Comparison of ENCODE assay signal across 19 cellular contexts in the genomic region with DNA sequence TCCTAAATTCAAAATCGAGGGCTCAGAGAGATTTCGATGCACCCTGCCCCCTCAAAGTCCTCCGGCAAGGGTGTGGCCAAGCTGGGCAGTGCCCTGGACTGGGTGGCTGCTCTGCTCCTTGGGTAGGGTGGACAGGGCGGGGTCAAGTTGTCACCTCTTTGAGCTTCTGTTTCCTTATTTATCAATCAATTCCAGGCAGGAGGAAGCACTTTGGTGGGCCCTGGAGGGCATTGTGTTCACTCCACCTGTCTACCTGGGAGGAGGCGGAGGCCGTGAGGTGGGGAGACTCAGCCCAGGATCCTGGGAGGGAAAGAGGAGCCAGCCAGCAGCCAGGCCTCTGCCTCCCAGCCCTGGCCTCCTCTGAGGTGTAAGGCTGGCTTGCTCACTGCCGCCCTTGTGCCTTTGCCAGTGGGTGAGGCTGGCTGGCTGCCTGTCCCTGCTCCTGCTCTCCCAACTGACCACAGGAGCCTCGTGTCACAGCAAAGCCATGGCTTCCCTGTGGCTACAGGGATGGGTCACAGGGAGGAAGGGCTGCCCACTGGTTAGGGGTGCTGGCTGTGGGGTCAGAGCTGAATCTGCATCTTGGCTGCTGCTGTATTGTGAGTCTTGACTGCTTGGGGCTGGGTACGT. TPM values are rescaled to one million over a fixed set of nuclear protein-coding genes. Genes with fewer than 3 reads are reported as not detected.
DNase-seq lines count a peak whose midpoint lies in the region; ATAC-seq and TF ChIP-seq lines count a peak whose summit lies in the region.
"Had no signal": no experiment of that assay in that cellular context is flagged by ENCODE, and none has a peak within 500 bp of the region (broad histone marks: within the 10 kb centered on the region; RNA-seq: fewer than 3 reads in every experiment).

No MANE protein-coding gene starts in this region.

- H3K4me1 ChIP-seq in IMR-90 (ENCODE audit: control insufficient read depth, insufficient read depth, low read length) = peaks cover 27% of the 10 kb centered on the region
- peaks cover 0 to 27% (median 10%) of the 10 kb centered on the region in 3 donors for H3K4me1 ChIP-seq in gastroesophageal sphincter

- CTCF ChIA-PET in IMR-90 (lab: Yijun Ruan, JAX) = interaction anchor here (0.6 kb wide), 1 partner anchor 30 kb away, joined by 3 read pairs; no protein-coding TSS in a partner anchor

- 100% methylated on average over 1 of the region's 9 CpGs; no CpG with 5 or more reads in 1 of the 2 experiments for WGBS in IMR-90 (ENCODE audit: extremely low coverage in 2 of 2, insufficient read length in 1 of 2), 2 experiments
- WGBS in gastroesophageal sphincter (ENCODE audit: low coverage in 1 of 2), 2 donors = no CpG with 5 or more reads among the region's 9 CpGs

- no peak for TF ChIP-seq RAD21 in IMR-90 (IDR thresholded peaks at IDR 0.05; ENCODE audit: low read length)

- no peak overlapping the region for H3K23ac ChIP-seq in IMR-90 (ENCODE audit: low read depth, low read length)

- no peak overlapping the region for H2BK15ac ChIP-seq in IMR-90 (ENCODE audit: low read depth, low read length)

- peaks cover 18% of the 10 kb centered on the region; the same call in 1 of the 2 replicates for H3K9me1 ChIP-seq in IMR-90 (ENCODE audit: insufficient read depth, low read length)

- ATAC-seq in IMR-90 (ENCODE audit: low read depth) = no peak
- ATAC-seq in gastroesophageal sphincter = no peak

- no TSS peak for BruUV-seq in IMR-90 (replicated peaks; lab: Mats Ljungman, UMichigan)

- POLR2A ChIA-PET in IMR-90 (lab: Charles Lee; ENCODE audit: unreplicated experiment) = no interaction called here

- in situ Hi-C loops in IMR-90 (cut with MboI; ENCODE audit: low sequenced_read_pairs) = loop anchor here (10.0 kb wide), 1 partner anchor 343 kb away; no protein-coding TSS in a partner anchor

- H4K91ac ChIP-seq in IMR-90 (ENCODE audit: insufficient read depth, low read depth, low read length) = peak overlapping the region; percentile 55; the same call in 1 of the 2 replicates

- H3K56ac ChIP-seq in IMR-90 (ENCODE audit: extremely low read depth, insufficient read depth, low read length) = no peak overlapping the region

- no peaks in the 10 kb centered on the region for H3K79me1 ChIP-seq in IMR-90 (ENCODE audit: low read depth in 1 of 2, low read length in 2 of 2)

- peak overlapping the region; percentile 55 for H2AFZ ChIP-seq in IMR-90 (replicated peaks; ENCODE audit: low read length, poor library complexity)

- H2AK9ac ChIP-seq in IMR-90 (replicated peaks; ENCODE audit: low read depth, low read length, poor library complexity) = peak overlapping the region; percentile 52

- H3K36me3 ChIP-seq in IMR-90 (ENCODE audit: control insufficient read depth, insufficient read depth, low read length) (no peaks in the 10 kb centered on the region), gastroesophageal sphincter (no peaks in the 10 kb centered on the region)
- H3K36me3 ChIP-seq: left lung, vagina had no signal

- peak overlapping the region; percentile 77 for H3K4ac ChIP-seq in IMR-90 (ENCODE audit: low read depth, low read length)

- no peak overlapping the region for H3K4me3 ChIP-seq in IMR-90 (ENCODE audit: insufficient read depth, low read depth, low read length)
- H3K4me3 ChIP-seq in gastroesophageal sphincter = no peak overlapping the region
- H3K4me3 ChIP-seq: left lung, vagina had no signal

- peak; percentile 28 for DNase-seq in DMS153 treated with DMSO at 0.1 percent for 48 hours (lab: John Stamatoyannopoulos, UW; ENCODE audit: unreplicated experiment)
- no peak for DNase-seq in IMR-90
- peak; percentile 53 for DNase-seq in astrocyte of the hippocampus (ENCODE audit: low read depth, low spot score)
- DNase-seq in myocyte (ENCODE audit: low read depth) = peak; percentile 71
- DNase-seq in iPS-NIHi7 (ENCODE audit: extremely low spot score) = no peak
- no peak for DNase-seq in SKM-1 treated with dmso at 0.1 percent for 144 hours (lab: John Stamatoyannopoulos, UW; ENCODE audit: unreplicated experiment)
- DNase-seq: activated naive CD4-positive, alpha-beta T cell treated with anti-CD3 and anti-CD28 coated beads for 36 hours; activated T-cell treated with anti-CD3 and anti-CD28 coated beads, Interleukin-2, amount 50 U/mL, for 4 hours; CD4-positive, alpha-beta T cell; DND-41; midbrain; NCI-H1092; NCI-H524 treated with DMSO at 0.1 percent for 48 hours; nephron progenitor cell had no signal

- no peak overlapping the region for H3K27ac ChIP-seq in IMR-90 (ENCODE audit: insufficient read depth, low read length)
- H3K27ac ChIP-seq in gastroesophageal sphincter = no peak overlapping the region
- H3K27ac ChIP-seq: left lung, vagina had no signal

- H3K27me3 ChIP-seq in IMR-90 (ENCODE audit: control insufficient read depth, insufficient read depth, low read length) (no peaks in the 10 kb centered on the region), gastroesophageal sphincter (peaks cover 7% of the 10 kb centered on the region)
- H3K27me3 ChIP-seq: vagina had no signal

- peak overlapping the region; percentile 49 for H2BK120ac ChIP-seq in IMR-90 (ENCODE audit: low read depth, low read length)

- no peak overlapping the region for H2BK5ac ChIP-seq in IMR-90 (ENCODE audit: low read depth, low read length, poor library complexity, severe bottlenecking)

- no peak overlapping the region for H3K9ac ChIP-seq in IMR-90 (ENCODE audit: low read depth, low read length)

- H3K18ac ChIP-seq in IMR-90 (ENCODE audit: low read depth, low read length) = no peak overlapping the region

- H3K14ac ChIP-seq in IMR-90 (replicated peaks; ENCODE audit: low read depth, low read length) = no peak overlapping the region

- TF ChIP-seq POLR2A in IMR-90 (IDR thresholded peaks at IDR 0.05; ENCODE audit: low read depth, low read length) (no peak), gastroesophageal sphincter (IDR thresholded peaks at IDR 0.05) (no peak)

- no peak for TF ChIP-seq EP300 in gastroesophageal sphincter (IDR thresholded peaks at IDR 0.05)

- dilution Hi-C loops in IMR-90 (cut with HindIII; ENCODE audit: low sequenced_read_pairs, unreplicated experiment) = no loop called here

- no peak overlapping the region for H4K5ac ChIP-seq in IMR-90 (ENCODE audit: low read depth, low read length)

- intact Hi-C loops in IMR-90 (cut with micrococcal nuclease) = no loop called here

- H4K20me1 ChIP-seq in IMR-90 (ENCODE audit: insufficient read depth, low read length) = 0 out of 2 replicates have a peak, but pooled peaks cover 3% of the 10 kb centered on the region

- TF ChIP-seq CTCF in IMR-90 (conservative IDR thresholded peaks at IDR 0.05; ENCODE audit: low read depth, low read length) (no peak), gastroesophageal sphincter (IDR thresholded peaks at IDR 0.05) (no peak)

- peak overlapping the region; percentile 59 for H2AK5ac ChIP-seq in IMR-90 (ENCODE audit: low read depth, low read length)

- H3K9me3 ChIP-seq in IMR-90 (ENCODE audit: control insufficient read depth, insufficient read depth, low read length) (no peaks in the 10 kb centered on the region), gastroesophageal sphincter (no peaks in the 10 kb centered on the region)
- H3K9me3 ChIP-seq: left lung, vagina had no signal

- H4K8ac ChIP-seq in IMR-90 (ENCODE audit: low read depth in 2 of 2, low read length in 2 of 2) = no peak overlapping the region

- no peak overlapping the region for H3K4me2 ChIP-seq in IMR-90 (ENCODE audit: low read depth, low read length)

- no peak overlapping the region; the same call in 1 of the 2 replicates for H2BK20ac ChIP-seq in IMR-90 (ENCODE audit: low read depth, low read length)

TF ChIP-seq in IMR-90, 13 proteins besides CTCF, POLR2A, EP300 and RAD21:
- TF ChIP-seq FOS (IDR thresholded peaks at IDR 0.05; ENCODE audit: low read depth, low read length) = no peak
- no peak for TF ChIP-seq NFE2L2 (IDR thresholded peaks at IDR 0.05; ENCODE audit: low read depth, low read length)
- no peak for TF ChIP-seq CHD1 (IDR thresholded peaks at IDR 0.05; ENCODE audit: low read depth, low read length)
- TF ChIP-seq SMC3 (IDR thresholded peaks at IDR 0.05; ENCODE audit: low read depth, low read length) = no peak
- no peak for TF ChIP-seq MXI1 (IDR thresholded peaks at IDR 0.05; ENCODE audit: borderline replicate concordance, low read depth, low read length)
- TF ChIP-seq RFX5 (IDR thresholded peaks at IDR 0.05; ENCODE audit: low read depth, low read length) = no peak
- no peak for TF ChIP-seq CEBPB (IDR thresholded peaks at IDR 0.05; ENCODE audit: low read depth, low read length)
- no peak for TF ChIP-seq MAZ (IDR thresholded peaks at IDR 0.05; ENCODE audit: borderline replicate concordance, low read depth, low read length)
- TF ChIP-seq BHLHE40 (IDR thresholded peaks at IDR 0.05; ENCODE audit: low read depth, low read length) = no peak
- TF ChIP-seq MAFK (IDR thresholded peaks at IDR 0.05; ENCODE audit: low read depth, low read length) = no peak
- TF ChIP-seq, protein P1, sequence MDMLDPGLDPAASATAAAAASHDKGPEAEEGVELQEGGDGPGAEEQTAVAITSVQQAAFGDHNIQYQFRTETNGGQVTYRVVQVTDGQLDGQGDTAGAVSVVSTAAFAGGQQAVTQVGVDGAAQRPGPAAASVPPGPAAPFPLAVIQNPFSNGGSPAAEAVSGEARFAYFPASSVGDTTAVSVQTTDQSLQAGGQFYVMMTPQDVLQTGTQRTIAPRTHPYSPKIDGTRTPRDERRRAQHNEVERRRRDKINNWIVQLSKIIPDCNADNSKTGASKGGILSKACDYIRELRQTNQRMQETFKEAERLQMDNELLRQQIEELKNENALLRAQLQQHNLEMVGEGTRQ (IDR thresholded peaks at IDR 0.05; ENCODE audit: low read depth, low read length) = no peak
- TF ChIP-seq, protein P2, sequence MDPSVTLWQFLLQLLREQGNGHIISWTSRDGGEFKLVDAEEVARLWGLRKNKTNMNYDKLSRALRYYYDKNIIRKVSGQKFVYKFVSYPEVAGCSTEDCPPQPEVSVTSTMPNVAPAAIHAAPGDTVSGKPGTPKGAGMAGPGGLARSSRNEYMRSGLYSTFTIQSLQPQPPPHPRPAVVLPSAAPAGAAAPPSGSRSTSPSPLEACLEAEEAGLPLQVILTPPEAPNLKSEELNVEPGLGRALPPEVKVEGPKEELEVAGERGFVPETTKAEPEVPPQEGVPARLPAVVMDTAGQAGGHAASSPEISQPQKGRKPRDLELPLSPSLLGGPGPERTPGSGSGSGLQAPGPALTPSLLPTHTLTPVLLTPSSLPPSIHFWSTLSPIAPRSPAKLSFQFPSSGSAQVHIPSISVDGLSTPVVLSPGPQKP (IDR thresholded peaks at IDR 0.05; ENCODE audit: borderline replicate concordance, low read depth, low read length) = no peak
- TF ChIP-seq RCOR1 (IDR thresholded peaks at IDR 0.05; ENCODE audit: insufficient replicate concordance, low read length) = no peak

RNA-seq across cellular contexts. Expression of gene SHISAL1, which starts 25.5 kb away (rescaled TPM):
- 1.1 and 1.4 TPM in 2 replicates for total RNA-seq in IMR-90 (2012; rRNA removed)
- polyA plus RNA-seq in IMR-90 (2012; rRNA removed) = 0.83 and 1.0 TPM in 2 replicates
- 0.36 and 0.56 TPM in 2 replicates for polyA plus RNA-seq in IMR-90 (2012; cell fraction: cytosol; rRNA removed)
- polyA plus RNA-seq in IMR-90 (2012; cell fraction: nucleus; rRNA removed; ENCODE audit: low replicate concordance) = 0.84 and 1.00 TPM in 2 replicates
- total RNA-seq in myocyte = 0.24 and 0.31 TPM in 2 replicates
- 0.81 TPM for polyA plus RNA-seq in myocyte (2012)
- 10 to 100 TPM in 1 of 4 donors, 1 to 10 TPM in 3; 4.5 to 23.1 (median 6.2) TPM for total RNA-seq in gastroesophageal sphincter
- total RNA-seq: activated CD4-positive, alpha-beta T cell treated with anti-CD3 and anti-CD28 coated beads for 36 hours; activated CD8-positive, alpha-beta memory T cell treated with anti-CD3 and anti-CD28 coated beads for 36 hours; activated naive CD4-positive, alpha-beta T cell treated with anti-CD3 and anti-CD28 coated beads for 36 hours; activated T-cell treated with anti-CD3 and anti-CD28 coated beads, Interleukin-2, amount 50 U/mL, for 4 hours; CD4-positive, alpha-beta T cell had no signal

Comparison
In these comparisons a context has a peak if more than half of its experiments do, and no peak if none do; other contexts are left out.
1. DNase-seq: peak in DMS153 treated with DMSO at 0.1 percent for 48 hours (single experiment), astrocyte of the hippocampus (single experiment) and myocyte (single experiment); none in IMR-90 (single experiment), iPS-NIHi7 (single experiment) and SKM-1 treated with dmso at 0.1 percent for 144 hours (single experiment).